In the genomic region with DNA sequence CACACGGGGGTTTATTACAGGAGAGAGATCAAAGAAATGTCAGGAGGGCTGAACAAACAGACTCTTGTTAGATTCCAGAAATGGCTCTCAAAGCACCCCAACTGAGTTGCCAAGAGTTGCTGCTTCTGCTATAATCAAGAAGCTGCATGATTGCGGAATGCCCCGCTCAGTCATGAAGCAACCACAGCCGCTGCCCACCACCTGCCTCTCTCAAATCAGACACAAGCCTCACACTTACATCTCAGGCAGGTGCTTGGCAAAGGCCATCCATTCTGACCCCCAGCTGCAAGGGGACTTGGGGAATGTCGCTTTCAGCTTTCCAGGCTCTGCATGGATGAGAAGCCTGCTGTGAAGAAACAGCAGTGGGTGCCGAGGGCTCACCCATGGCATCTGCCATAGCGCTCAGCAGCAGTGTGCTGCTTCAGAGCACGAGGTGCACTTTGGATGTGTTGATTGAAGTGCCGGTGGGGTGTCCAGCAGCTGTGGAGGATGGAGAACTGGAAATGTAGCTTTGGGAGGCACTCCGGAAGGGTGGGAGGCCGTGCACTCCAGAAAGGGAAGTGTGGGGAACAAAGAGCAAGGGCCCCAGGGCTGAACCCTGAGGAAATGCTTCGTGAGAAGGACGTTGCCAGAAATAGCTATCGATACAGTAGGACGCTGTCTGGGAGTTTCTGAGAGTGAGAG, we compare ENCODE assay signal across 10 cellular contexts. TPM values are rescaled to one million over a fixed set of nuclear protein-coding genes. Genes with fewer than 3 reads are reported as not detected.
DNase-seq lines count a peak whose midpoint lies in the region; ATAC-seq and TF ChIP-seq lines count a peak whose summit lies in the region.
"Had no signal": no experiment of that assay in that cellular context is flagged by ENCODE, and none has a peak within 500 bp of the region (broad histone marks: within the 10 kb centered on the region; RNA-seq: fewer than 3 reads in every experiment).

No MANE protein-coding gene starts in this region.

- peaks cover 3 to 10% of the 10 kb centered on the region in 2 donors for H3K36me3 Mint-ChIP-seq in CD14-positive monocyte
- H3K36me3 Mint-ChIP-seq in activated T-helper 17 cell treated with anti-CD3 and anti-CD28 coated beads, Interleukin-2, amount 50 U/mL, for 72 hours (ENCODE audit: low read depth) = no peaks in the 10 kb centered on the region
- H3K36me3 Mint-ChIP-seq in HFFc6 (ENCODE audit: low read depth) = no peaks in the 10 kb centered on the region
- no peaks in the 10 kb centered on the region for H3K36me3 Mint-ChIP-seq in activated naive CD4-positive, alpha-beta T cell treated with anti-CD3 and anti-CD28 coated beads, Interleukin-2, amount 10 ng/mL, durations not matched to agents 7 days and 5 days

- no peak overlapping the region for H2BK120ac ChIP-seq in mesendoderm (ENCODE audit: low read depth, low read length)

- H2BK15ac ChIP-seq in mesendoderm (replicated peaks; ENCODE audit: low read depth) = no peak overlapping the region

- H3K27ac ChIP-seq in mesendoderm (ENCODE audit: low read depth, low read length) = no peak overlapping the region

- intact Hi-C loops in CD14-positive monocyte (cut with micrococcal nuclease) = loop anchor here in 1 of 2 donors (10.0 kb wide), 1 partner anchor 49 kb away; the partner anchor contains the start of gene ANGEL1

- DNase-seq in CD14-positive monocyte (ENCODE audit: low spot score) (peak; percentile 66), KG1 (lab: John Stamatoyannopoulos, UW) (peak; percentile 29), mesendoderm (no peak), HFFc6 (no peak), AG08395 (ENCODE audit: low spot score) (no peak)
- DNase-seq in activated naive CD4-positive, alpha-beta T cell treated with anti-CD3 and anti-CD28 coated beads, Interleukin-2, amount 10 ng/mL, durations not matched to agents 7 days and 5 days = no peak

- H3K4me1 ChIP-seq in mesendoderm (ENCODE audit: control insufficient read depth, low read depth, low read length) = no peaks in the 10 kb centered on the region

- CTCF ChIA-PET in activated naive CD4-positive, alpha-beta T cell treated with anti-CD3 and anti-CD28 coated beads, Interleukin-2, amount 10 ng/mL, durations not matched to agents 7 days and 5 days (lab: Charles Lee) = interaction anchor here (1.6 to 28.3 kb wide), 3 partner anchors 9 to 215 kb away, joined by 5 to 1049 read pairs (median 6); partner anchors contain the start of gene CIPC

- H4K8ac ChIP-seq in mesendoderm (ENCODE audit: low read depth, low read length) = no peak overlapping the region

- H3K36me3 ChIP-seq in mesendoderm (ENCODE audit: control insufficient read depth, insufficient read depth, low read length) = no peaks in the 10 kb centered on the region

- H3K18ac ChIP-seq in mesendoderm (ENCODE audit: low read length) = no peak overlapping the region

- H3K23ac ChIP-seq in mesendoderm (ENCODE audit: low read length) = no peak overlapping the region

- H2AK5ac ChIP-seq in mesendoderm (ENCODE audit: low read length) = no peak overlapping the region

- H3K4me1 Mint-ChIP-seq in CD14-positive monocyte (peaks cover 72% of the 10 kb centered on the region), HFFc6 (ENCODE audit: low read depth) (no peaks in the 10 kb centered on the region)
- peaks cover 13% of the 10 kb centered on the region for H3K4me1 Mint-ChIP-seq in activated T-helper 17 cell treated with anti-CD3 and anti-CD28 coated beads, Interleukin-2, amount 50 U/mL, for 72 hours
- H3K4me1 Mint-ChIP-seq in activated naive CD4-positive, alpha-beta T cell treated with anti-CD3 and anti-CD28 coated beads, Interleukin-2, amount 10 ng/mL, durations not matched to agents 7 days and 5 days = peaks cover 46% of the 10 kb centered on the region

- H3K4me3 Mint-ChIP-seq in CD14-positive monocyte (peak overlapping the region; percentile 75 to 96), HFFc6 (no peak overlapping the region)
- H3K4me3 Mint-ChIP-seq in activated T-helper 17 cell treated with anti-CD3 and anti-CD28 coated beads, Interleukin-2, amount 50 U/mL, for 72 hours = peak overlapping the region; percentile 33
- no peak overlapping the region for H3K4me3 Mint-ChIP-seq in activated naive CD4-positive, alpha-beta T cell treated with anti-CD3 and anti-CD28 coated beads, Interleukin-2, amount 10 ng/mL, durations not matched to agents 7 days and 5 days

- peak overlapping the region; percentile 92 to 98 (median 95) for H3K27ac Mint-ChIP-seq in CD14-positive monocyte
- no peak overlapping the region for H3K27ac Mint-ChIP-seq in activated T-helper 17 cell treated with anti-CD3 and anti-CD28 coated beads, Interleukin-2, amount 50 U/mL, for 72 hours
- no peak overlapping the region for H3K27ac Mint-ChIP-seq in HFFc6
- no peak overlapping the region for H3K27ac Mint-ChIP-seq in activated naive CD4-positive, alpha-beta T cell treated with anti-CD3 and anti-CD28 coated beads, Interleukin-2, amount 10 ng/mL, durations not matched to agents 7 days and 5 days

- H3K27me3 ChIP-seq in mesendoderm (ENCODE audit: insufficient read depth, low read length, poor library complexity) = no peaks in the 10 kb centered on the region

- H3K79me2 ChIP-seq in mesendoderm (ENCODE audit: control insufficient read depth, insufficient read depth, low read length) = no peaks in the 10 kb centered on the region

- no peak overlapping the region for H3K9ac ChIP-seq in mesendoderm (ENCODE audit: low read length)

- H3K27me3 Mint-ChIP-seq in CD14-positive monocyte (ENCODE audit: low read depth in 3 of 3) (peaks cover 0 to 3% (median 0%) of the 10 kb centered on the region in 3 donors), HFFc6 (ENCODE audit: insufficient read depth) (peaks cover 49% of the 10 kb centered on the region)
- H3K27me3 Mint-ChIP-seq in activated T-helper 17 cell treated with anti-CD3 and anti-CD28 coated beads, Interleukin-2, amount 50 U/mL, for 72 hours = no peaks in the 10 kb centered on the region
- H3K27me3 Mint-ChIP-seq in activated naive CD4-positive, alpha-beta T cell treated with anti-CD3 and anti-CD28 coated beads, Interleukin-2, amount 10 ng/mL, durations not matched to agents 7 days and 5 days = peaks cover 48% of the 10 kb centered on the region

- H3K4me3 ChIP-seq in mesendoderm (ENCODE audit: low read length) = no peak overlapping the region

- no CpG with 5 or more reads among the region's 15 CpGs for WGBS in mesendoderm (ENCODE audit: extremely low coverage, insufficient coverage, low lambda C conversion rate)

- no peaks in the 10 kb centered on the region for H3K79me1 ChIP-seq in mesendoderm (ENCODE audit: low read length)

- no peak for ATAC-seq in activated T-helper 17 cell treated with anti-CD3 and anti-CD28 coated beads, Interleukin-2, amount 50 U/mL, for 72 hours (replicated peaks)
- ATAC-seq in HG03039 (IDR thresholded peaks at IDR 0.05; ENCODE audit: unreplicated experiment) = no peak

- H3K9me3 Mint-ChIP-seq in CD14-positive monocyte (peaks cover 0 to 1% (median 0%) of the 10 kb centered on the region in 7 donors), HFFc6 (no peaks in the 10 kb centered on the region)
- H3K9me3 Mint-ChIP-seq in activated T-helper 17 cell treated with anti-CD3 and anti-CD28 coated beads, Interleukin-2, amount 50 U/mL, for 72 hours = no peaks in the 10 kb centered on the region
- H3K9me3 Mint-ChIP-seq in activated naive CD4-positive, alpha-beta T cell treated with anti-CD3 and anti-CD28 coated beads, Interleukin-2, amount 10 ng/mL, durations not matched to agents 7 days and 5 days = no peaks in the 10 kb centered on the region

- no peak overlapping the region for H4K5ac ChIP-seq in mesendoderm (ENCODE audit: low read length)

- H3K4ac ChIP-seq in mesendoderm (ENCODE audit: low read depth, low read length) = no peak overlapping the region

- no peak overlapping the region for H3K4me2 ChIP-seq in mesendoderm (ENCODE audit: low read length)

- no peak for TF ChIP-seq CTCF in CD14-positive monocyte (IDR thresholded peaks at IDR 0.05)
- TF ChIP-seq CTCF in HFFc6 (IDR thresholded peaks at IDR 0.05) = no peak

- H2BK5ac ChIP-seq in mesendoderm (ENCODE audit: low read length) = no peak overlapping the region

- peak overlapping the region; percentile 17 for H3K56ac ChIP-seq in mesendoderm (ENCODE audit: low read length)

RNA-seq across cellular contexts. Expression of gene LRRC74A, which starts 37.7 kb away (rescaled TPM):
- polyA plus RNA-seq in CD14-positive monocyte = under 1 TPM in 1 of 2 donors, not detected in 1; 0.24 TPM
- not detected for total RNA-seq in activated T-helper 17 cell treated with anti-CD3 and anti-CD28 coated beads, Interleukin-2, amount 50 U/mL, for 72 hours
- not detected for polyA plus RNA-seq in mesendoderm (2013, experiment 1 of 2)
- polyA plus RNA-seq in mesendoderm (2013, experiment 2 of 2) = not detected
- total RNA-seq in HFFc6 (2021; fragmentation: NEBNext Ultra II Directional; extraction: Animal tissue kit (Norgen Biotek cat#: 25700)) = not detected
- total RNA-seq: LHCN-M2, pulmonary artery endothelial cell had no signal

RNA-seq across cellular contexts. Expression of gene ANGEL1, which starts 51.2 kb away (rescaled TPM):
- 1 to 10 TPM; 8.1 to 8.5 TPM for polyA plus RNA-seq in CD14-positive monocyte
- 10 to 100 TPM; 10.6 to 10.7 TPM for total RNA-seq in activated T-helper 17 cell treated with anti-CD3 and anti-CD28 coated beads, Interleukin-2, amount 50 U/mL, for 72 hours
- 9.5 TPM for polyA plus RNA-seq in mesendoderm (2013, experiment 1 of 2)
- polyA plus RNA-seq in mesendoderm (2013, experiment 2 of 2) = 8.7 TPM
- total RNA-seq in HFFc6 (2021; fragmentation: NEBNext Ultra II Directional; extraction: Animal tissue kit (Norgen Biotek cat#: 25700)) = 1 to 10 TPM; 7.4 to 9.6 (median 8.0) TPM

Comparison
In these comparisons a context has a peak if more than half of its experiments do, and no peak if none do; other contexts are left out.
1. DNase-seq: peak in CD14-positive monocyte (single experiment) and KG1 (single experiment); none in mesendoderm (single experiment), HFFc6 (single experiment), AG08395 (single experiment) and activated naive CD4-positive, alpha-beta T cell treated with anti-CD3 and anti-CD28 coated beads, Interleukin-2, amount 10 ng/mL, durations not matched to agents 7 days and 5 days (single experiment).
2. H3K27ac Mint-ChIP-seq: peak in CD14-positive monocyte (7 of 7); none in activated T-helper 17 cell treated with anti-CD3 and anti-CD28 coated beads, Interleukin-2, amount 50 U/mL, for 72 hours (single experiment), HFFc6 (single experiment) and activated naive CD4-positive, alpha-beta T cell treated with anti-CD3 and anti-CD28 coated beads, Interleukin-2, amount 10 ng/mL, durations not matched to agents 7 days and 5 days (single experiment).
3. H3K4me3 Mint-ChIP-seq: peak in CD14-positive monocyte (2 of 2) and activated T-helper 17 cell treated with anti-CD3 and anti-CD28 coated beads, Interleukin-2, amount 50 U/mL, for 72 hours (single experiment); none in HFFc6 (single experiment) and activated naive CD4-positive, alpha-beta T cell treated with anti-CD3 and anti-CD28 coated beads, Interleukin-2, amount 10 ng/mL, durations not matched to agents 7 days and 5 days (single experiment).